ENCODE assay signal across 30 cellular contexts in genomic region chr1:170205301-170205700, GRCh38. TPM values are rescaled to one million over a fixed set of nuclear protein-coding genes. Genes with fewer than 3 reads are reported as not detected.
DNase-seq lines count a peak whose midpoint lies in the region; ATAC-seq and TF ChIP-seq lines count a peak whose summit lies in the region.
"Had no signal": no experiment of that assay in that cellular context is flagged by ENCODE, and none has a peak within 500 bp of the region (broad histone marks: within the 10 kb centered on the region; RNA-seq: fewer than 3 reads in every experiment).

No MANE protein-coding gene starts in this region.

- no peaks in the 10 kb centered on the region for H3K79me1 ChIP-seq in mesenchymal stem cell (replicated peaks; ENCODE audit: low read length, poor library complexity, severe bottlenecking)

- H3K4me1 ChIP-seq in SK-N-SH (ENCODE audit: control insufficient read depth in 1 of 2, insufficient read depth in 2 of 2, low read depth in 1 of 2, low read length in 1 of 2) (peaks cover 0 to 4% of the 10 kb centered on the region in 2 experiments; a peak in 1 of 4 replicates), adipocyte (ENCODE audit: control insufficient read depth, insufficient read depth, low read length) (peaks cover 44% of the 10 kb centered on the region), mesenchymal stem cell (ENCODE audit: control insufficient read depth, insufficient read depth, low read depth, low read length) (no peaks in the 10 kb centered on the region), aorta (ENCODE audit: control insufficient read depth in 1 of 2, insufficient read depth in 2 of 2, low read length in 2 of 2) (no peaks in the 10 kb centered on the region)
- H3K4me1 ChIP-seq: BE2C had no signal

- H2BK12ac ChIP-seq in mesenchymal stem cell (ENCODE audit: low read length in 2 of 2): no peak overlapping the region

- H3K4me2 ChIP-seq in SK-N-SH: no peak overlapping the region
- H3K4me2 ChIP-seq in mesenchymal stem cell (ENCODE audit: low read length, poor library complexity, severe bottlenecking): no peak overlapping the region

- no peaks in the 10 kb centered on the region for H3K79me2 ChIP-seq in SK-N-SH (ENCODE audit: insufficient read depth)

- H2AFZ ChIP-seq in SK-N-SH (ENCODE audit: low read depth) (no peak overlapping the region), mesenchymal stem cell (ENCODE audit: low read depth, low read length) (no peak overlapping the region)

- no peak overlapping the region for H3K4me3 ChIP-seq in SK-N-SH (ENCODE audit: low read depth in 2 of 2, low read length in 1 of 2)
- H3K4me3 ChIP-seq in adipocyte (ENCODE audit: low read length): no peak overlapping the region
- no peak overlapping the region for H3K4me3 ChIP-seq in mesenchymal stem cell (ENCODE audit: insufficient read depth in 1 of 2, low read depth in 1 of 2, low read length in 2 of 2)
- no peak overlapping the region for H3K4me3 ChIP-seq in aorta (ENCODE audit: low read length in 2 of 2)
- H3K4me3 ChIP-seq: GM12878, GM23338 had no signal

- no peak for DNase-seq in SK-N-SH
- peak; percentile 31 for DNase-seq in adipocyte (ENCODE audit: low read depth)
- no peak for DNase-seq in mesenchymal stem cell
- no peak for DNase-seq in aorta
- DNase-seq: 8988T; ACHN; BE2C; CD8-positive, alpha-beta memory T cell; DMS 273 treated with DMSO at 0.1 percent for 48 hours; DMS79; EL; GDM1; H9; MV-4-11; NCI-H1105 treated with DMSO at 0.1 percent for 48 hours; NCI-H146; NCI-H1930; NCI-H2107; NCI-H446 treated with DMSO at 0.1 percent for 48 hours; NCI-H526; NCI-H82; NK-92 treated with Interleukin-12 subunit alpha and Interleukin-12 subunit beta, amount 100 ng/mL, for 24 hours; PC-3 had no signal

- POLR2A ChIA-PET in SK-N-SH (lab: Yijun Ruan, JAX): no interaction called here

- no peak overlapping the region for H4K8ac ChIP-seq in mesenchymal stem cell (ENCODE audit: low read length)

- H3K27me3 ChIP-seq in SK-N-SH (ENCODE audit: insufficient read depth): no peaks in the 10 kb centered on the region
- no peaks in the 10 kb centered on the region for H3K27me3 ChIP-seq in adipocyte (replicated peaks; ENCODE audit: control insufficient read depth, insufficient read depth, low read length)
- H3K27me3 ChIP-seq in mesenchymal stem cell (ENCODE audit: control insufficient read depth in 1 of 2, insufficient read depth in 1 of 2, low read length in 2 of 2): no peaks in the 10 kb centered on the region
- H3K27me3 ChIP-seq in aorta (ENCODE audit: control insufficient read depth in 1 of 2, insufficient read depth in 2 of 2, low read length in 1 of 2): no peaks in the 10 kb centered on the region
- H3K27me3 ChIP-seq: BE2C had no signal

- ATAC-seq in SK-N-SH treated with all-trans-retinoic acid at 6 μM for 48 hours: no peak
- no peak for ATAC-seq in activated CD4-positive, CD25-positive, alpha-beta regulatory T cell treated with anti-CD3 and anti-CD28 coated beads, Interleukin-2, amount 50 U/mL, for 24 hours
- no peak for ATAC-seq in aorta (ENCODE audit: low FRiP score)
- no peak for ATAC-seq in HG03354 (IDR thresholded peaks at IDR 0.05; ENCODE audit: poor library complexity, severe bottlenecking, unreplicated experiment)
- ATAC-seq: GM12878, GM23338, PC-3 had no signal

- peaks cover 11% of the 10 kb centered on the region for H3F3A ChIP-seq in SK-N-SH (replicated peaks; ENCODE audit: insufficient read depth)

- H3K9me3 ChIP-seq in SK-N-SH (no peaks in the 10 kb centered on the region), adipocyte (ENCODE audit: control insufficient read depth, low read length) (no peaks in the 10 kb centered on the region), mesenchymal stem cell (ENCODE audit: control insufficient read depth, low read length) (no peaks in the 10 kb centered on the region), aorta (ENCODE audit: control insufficient read depth, low read length) (no peaks in the 10 kb centered on the region)
- H3K9me3 ChIP-seq: BE2C had no signal

- TF ChIP-seq RAD21 in SK-N-SH (IDR thresholded peaks at IDR 0.05; ENCODE audit: low read length): no peak

- H3K4ac ChIP-seq in mesenchymal stem cell (ENCODE audit: low read depth in 1 of 2, low read length in 2 of 2): no peak overlapping the region

- CTCF ChIA-PET in SK-N-SH (lab: Yijun Ruan, JAX): no interaction called here

- intact Hi-C loops in aorta (cut with DNase I): no loop called here

- no peak overlapping the region for H3K14ac ChIP-seq in mesenchymal stem cell (ENCODE audit: low read length in 2 of 2)

- no peak overlapping the region for H2BK5ac ChIP-seq in mesenchymal stem cell (ENCODE audit: low read depth, low read length, poor library complexity, severe bottlenecking)

- no peak overlapping the region for H2AK5ac ChIP-seq in mesenchymal stem cell (ENCODE audit: low read length, severe bottlenecking)

- no peak overlapping the region for H3K18ac ChIP-seq in mesenchymal stem cell (ENCODE audit: low read depth in 1 of 2, low read length in 2 of 2)

- no peak overlapping the region for H2BK15ac ChIP-seq in mesenchymal stem cell (ENCODE audit: low read depth, poor library complexity, severe bottlenecking)

- H2BK120ac ChIP-seq in mesenchymal stem cell (ENCODE audit: low read depth, low read length): no peak overlapping the region

- no peak overlapping the region for H4K91ac ChIP-seq in mesenchymal stem cell (ENCODE audit: low read length)

- H4K20me1 ChIP-seq in SK-N-SH (ENCODE audit: insufficient read depth): no peaks in the 10 kb centered on the region

- H3K9ac ChIP-seq in SK-N-SH: no peak overlapping the region
- no peak overlapping the region for H3K9ac ChIP-seq in adipocyte (ENCODE audit: low read length)
- H3K9ac ChIP-seq in mesenchymal stem cell (ENCODE audit: low read length): peak overlapping the region; percentile 65

- no peaks in the 10 kb centered on the region for H3K9me2 ChIP-seq in SK-N-SH

- H3K23ac ChIP-seq in mesenchymal stem cell (ENCODE audit: low read length in 2 of 2): no peak overlapping the region

- H3K36me3 ChIP-seq in SK-N-SH (replicated peaks in 1 of 2; ENCODE audit: control insufficient read depth in 1 of 2, insufficient read depth in 2 of 2, low read length in 1 of 2) (no peaks in the 10 kb centered on the region), adipocyte (ENCODE audit: control insufficient read depth, insufficient read depth, low read length, severe bottlenecking) (no peaks in the 10 kb centered on the region), mesenchymal stem cell (ENCODE audit: control insufficient read depth in 1 of 2, insufficient read depth in 2 of 2, low read depth in 1 of 2, low read length in 2 of 2) (no peaks in the 10 kb centered on the region), aorta (ENCODE audit: control insufficient read depth in 1 of 2, insufficient read depth in 2 of 2, low read length in 1 of 2) (no peaks in the 10 kb centered on the region)
- H3K36me3 ChIP-seq: BE2C had no signal

- no peak for TF ChIP-seq EP300 in SK-N-SH (IDR thresholded peaks at IDR 0.05; ENCODE audit: borderline replicate concordance in 1 of 2, low read depth in 1 of 2, low read length in 1 of 2)

- TF ChIP-seq CTCF in SK-N-SH (IDR thresholded peaks at IDR 0.05): no peak

- H3K27ac ChIP-seq in SK-N-SH (ENCODE audit: low read depth in 2 of 2, low read length in 1 of 2) (peak overlapping the region in 1 of 2 experiments; percentile 83; a peak in 1 of 4 replicates), mesenchymal stem cell (ENCODE audit: low read length, poor library complexity, severe bottlenecking) (no peak overlapping the region), aorta (ENCODE audit: low read depth in 1 of 2, low read length in 2 of 2) (no peak overlapping the region)

TF ChIP-seq in SK-N-SH treated with all-trans-retinoic acid at 6 μM for 48 hours, 23 proteins besides CTCF, POLR2A, EP300 and RAD21:
- TF ChIP-seq CSRNP3 (CRISPR knock-in tag; IDR thresholded peaks at IDR 0.05) (no peak), ZC3H10 (CRISPR knock-in tag; IDR thresholded peaks at IDR 0.05) (peak; percentile 11; the same call in 1 of the 2 replicates), TOX (CRISPR knock-in tag; IDR thresholded peaks at IDR 0.05; ENCODE audit: borderline replicate concordance) (no peak)
TF ChIP-seq in SK-N-SH treated with all-trans-retinoic acid at 6 μM for 48 hours: peak in this region for 1.

TF ChIP-seq in SK-N-SH, 30 proteins besides CTCF, POLR2A, EP300 and RAD21 (continues in another document):
- TF ChIP-seq USF1 (IDR thresholded peaks at IDR 0.05; ENCODE audit: borderline replicate concordance, low read depth): no peak
- TF ChIP-seq YY1 (IDR thresholded peaks at IDR 0.05; ENCODE audit: low read depth): no peak
- no peak for TF ChIP-seq NRF1 (IDR thresholded peaks at IDR 0.05; ENCODE audit: low read depth, low read length)
- TF ChIP-seq JUND (IDR thresholded peaks at IDR 0.05): no peak
- no peak for TF ChIP-seq TEAD4 (IDR thresholded peaks at IDR 0.05; ENCODE audit: borderline replicate concordance, insufficient read depth)
- no peak for TF ChIP-seq FOXJ3 (CRISPR knock-in tag; IDR thresholded peaks at IDR 0.05)
- no peak for TF ChIP-seq PBX3 (IDR thresholded peaks at IDR 0.05)
- TF ChIP-seq GATA2 (CRISPR knock-in tag; IDR thresholded peaks at IDR 0.05): no peak
- TF ChIP-seq MEF2A (IDR thresholded peaks at IDR 0.05; ENCODE audit: borderline replicate concordance, low read depth): no peak
- TF ChIP-seq EZH2phosphoT487 (IDR thresholded peaks at IDR 0.05; ENCODE audit: borderline replicate concordance, low read depth): no peak
- no peak for TF ChIP-seq ELF1 (IDR thresholded peaks at IDR 0.05)
- TF ChIP-seq RFX5 (IDR thresholded peaks at IDR 0.05; ENCODE audit: low read length): no peak

RNA-seq across cellular contexts. Expression of gene NTMT2, which starts 59.5 kb away (rescaled TPM):
- polyA plus RNA-seq in SK-N-SH (2012; rRNA removed) (not detected in 2 replicates), aorta (not detected)
- not detected in 2 replicates for polyA plus RNA-seq in SK-N-SH (2012; cell fraction: cytosol; rRNA removed)
- polyA plus RNA-seq in SK-N-SH (2012; cell fraction: nucleus; rRNA removed): not detected in 2 replicates
- not detected for polyA plus RNA-seq in mesenchymal stem cell (2013, experiment 1 of 2)
- not detected for polyA plus RNA-seq in mesenchymal stem cell (2013, experiment 2 of 2)
- not detected for total RNA-seq in aorta
- total RNA-seq: CD8-positive, alpha-beta memory T cell; GM12878; GM23338; M059J; PC-3 had no signal
- polyA plus RNA-seq: CD14-positive monocyte; CD8-positive, alpha-beta memory T cell; GM12878 had no signal
